33 cellular contexts compared by ENCODE assay signal in genomic region chr6:35280903-35281302, GRCh38. TPM values are rescaled to one million over a fixed set of nuclear protein-coding genes. Genes with fewer than 3 reads are reported as not detected.
A peak's percentile ranks its signal among the peaks of the same experiment; 100 is the strongest.
DNase-seq lines count a peak whose midpoint lies in the region; ATAC-seq and TF ChIP-seq lines count a peak whose summit lies in the region.
"Had no signal": no experiment of that assay in that cellular context is flagged by ENCODE, and none has a peak within 500 bp of the region (broad histone marks: within the 10 kb centered on the region; RNA-seq: fewer than 3 reads in every experiment).

No MANE protein-coding gene starts in this region.

- no peaks in the 10 kb centered on the region for H3K36me3 ChIP-seq in parathyroid adenoma (ENCODE audit: control insufficient read depth, insufficient read depth, low read length)

- CTCF ChIA-PET in HEK293T (lab: Yijun Ruan, JAX): interaction anchor here (1.1 kb wide), 1 partner anchor 16 kb away, joined by 3 read pairs; the partner anchor contains the start of gene DEF6

- POLR2A ChIA-PET in HEK293T (lab: Yijun Ruan, JAX): interaction anchor here (1.3 to 1.9 kb wide), 2 partner anchors 22 to 63 kb away, joined by 3 to 8 read pairs; partner anchors contain the start of gene ZNF76

- peak overlapping the region; percentile 1 for H3K4me2 ChIP-seq in parathyroid adenoma (ENCODE audit: low read length)

- TF ChIP-seq CTCF in parathyroid adenoma (IDR thresholded peaks at IDR 0.05): no peak

- no peak overlapping the region for H3K27ac ChIP-seq in parathyroid adenoma
- H3K27ac ChIP-seq: adrenal gland; BLaER1 treated with 17β-estradiol and CSF1 and Interleukin-3, amounts not matched to agents 10 nM and 100 nM; heart right ventricle; HL-60; upper lobe of right lung; VCaP had no signal

- DNase-seq in Caki2 (ENCODE audit: low read depth) (peak; percentile 64), HEK293T (ENCODE audit: extremely low spot score) (peak; percentile 53), fibroblast of peridontal ligament (ENCODE audit: extremely low read depth) (peak; percentile 38)
- no peak for DNase-seq in activated T-cell treated with anti-CD3 and anti-CD28 coated beads, Interleukin-2, amount 50 U/mL, for 1 hour
- DNase-seq: activated CD4-positive, alpha-beta T cell treated with anti-CD3 and anti-CD28 coated beads for 48 hours; activated naive CD4-positive, alpha-beta T cell; activated T-cell treated with anti-CD3 and anti-CD28 coated beads, Interleukin-2, amount 50 U/mL, for 72 hours; Calu3; effector CD8-positive, alpha-beta T cell; erythroblast; GOT3; heart right ventricle; Kasumi-1; mesenchymal stem cell; MV-4-11; NCI-H146; NCI-H2107; NCI-H774; nucleus accumbens; OCI-M1; stimulated activated CD4-positive, alpha-beta T cell treated with anti-CD3 and anti-CD28 coated beads, Interleukin-12 subunit alpha, Interleukin-12 subunit beta, amount 100 ng/mL, for 4 hours; stimulated activated CD4-positive, alpha-beta T cell treated with anti-CD3 and anti-CD28 coated beads, Interleukin-4, amount 100 ng/mL, for 24 hours; T-helper 9 cell; upper lobe of right lung had no signal

- no peaks in the 10 kb centered on the region for H3K27me3 ChIP-seq in parathyroid adenoma (ENCODE audit: control insufficient read depth, insufficient read depth, low read length)
- H3K27me3 ChIP-seq: adrenal gland; BLaER1 treated with 17β-estradiol and CSF1 and Interleukin-3, amounts not matched to agents 10 nM and 100 nM; heart right ventricle; upper lobe of right lung had no signal

- H2AFZ ChIP-seq in parathyroid adenoma: no peak overlapping the region

- H3K4me1 ChIP-seq in parathyroid adenoma: peaks cover 6% of the 10 kb centered on the region
- H3K4me1 ChIP-seq: adrenal gland had no signal

- in situ Hi-C loops in Caki2 (cut with HindIII; ENCODE audit: low pct_unique_long_range_greater_than_20kb, low sequenced_read_pairs): no loop called here

- no peak overlapping the region for H3K9ac ChIP-seq in parathyroid adenoma
- H3K9ac ChIP-seq: BLaER1 treated with 17β-estradiol and CSF1 and Interleukin-3, amounts not matched to agents 10 nM and 100 nM had no signal

- H3K9me3 ChIP-seq in parathyroid adenoma (ENCODE audit: control insufficient read depth, low read length): no peaks in the 10 kb centered on the region
- H3K9me3 ChIP-seq: adrenal gland; BLaER1 treated with 17β-estradiol and CSF1 and Interleukin-3, amounts not matched to agents 10 nM and 100 nM; heart right ventricle; upper lobe of right lung had no signal

- ATAC-seq in HG03378 (IDR thresholded peaks at IDR 0.05; ENCODE audit: unreplicated experiment) (no peak), GM18909 (IDR thresholded peaks at IDR 0.05; ENCODE audit: poor library complexity, unreplicated experiment) (no peak)
- ATAC-seq: activated T-cell treated with anti-CD3 and anti-CD28 coated beads, Interleukin-2, amount 50 U/mL, for 72 hours; GM12878; stimulated activated memory B cell treated with anti-CD40 and anti-IgM and Interleukin-4, amounts not matched to agents 10 μg/mL and 1 μg/mL and 100 μg/mL, for 72 hours; upper lobe of right lung had no signal

- no peak overlapping the region for H3K4me3 ChIP-seq in parathyroid adenoma (ENCODE audit: low read depth, low read length)
- H3K4me3 ChIP-seq: adrenal gland; BLaER1 treated with 17β-estradiol and CSF1 and Interleukin-3, amounts not matched to agents 10 nM and 100 nM; GM12878; heart right ventricle; upper lobe of right lung had no signal

- H3K79me2 ChIP-seq in parathyroid adenoma: peaks cover 4% of the 10 kb centered on the region

TF ChIP-seq in HEK293T, 16 proteins besides CTCF, POLR2A, EP300 and RAD21:
- no peak for TF ChIP-seq SUZ12 (IDR thresholded peaks at IDR 0.05)
- TF ChIP-seq SP1 (IDR thresholded peaks at IDR 0.05): no peak
- no peak for TF ChIP-seq FOXA1 (IDR thresholded peaks at IDR 0.05)
- no peak for TF ChIP-seq PKNOX1 (IDR thresholded peaks at IDR 0.05)
- no peak for TF ChIP-seq LEF1 (IDR thresholded peaks at IDR 0.05; ENCODE audit: borderline replicate concordance)
- TF ChIP-seq ARNT (IDR thresholded peaks at IDR 0.05): no peak
- TF ChIP-seq TARDBP (IDR thresholded peaks at IDR 0.05): no peak
- no peak for TF ChIP-seq HDGF (IDR thresholded peaks at IDR 0.05; ENCODE audit: borderline replicate concordance)
- TF ChIP-seq BHLHE40 (IDR thresholded peaks at IDR 0.05; ENCODE audit: borderline replicate concordance): no peak
- no peak for TF ChIP-seq L3MBTL2 (conservative IDR thresholded peaks at IDR 0.05)

RNA-seq across cellular contexts. Expression of gene DEF6, which starts 16.7 kb away (rescaled TPM):
- 15.2 and 16.5 TPM in 2 replicates for total RNA-seq in Caki2 (2014; rRNA removed; shearing (Covaris generic); ENCODE audit: low replicate concordance)

RNA-seq across cellular contexts. Expression of gene ZNF76, which starts 21.4 kb away (rescaled TPM):
- total RNA-seq in Caki2 (2014; rRNA removed; shearing (Covaris generic); ENCODE audit: low replicate concordance): 15.2 and 18.3 TPM in 2 replicates
